Comparison of ENCODE assay signal across 10 cellular contexts in genomic region chr19:13215572-13216380, GRCh38.
DNase-seq lines count a peak whose midpoint lies in the region; ATAC-seq, FAIRE-seq and TF ChIP-seq lines count a peak whose summit lies in the region.
"Had no signal": no experiment of that assay in that cellular context is flagged by ENCODE, and none has a peak within 500 bp of the region (broad histone marks: within the 10 kb centered on the region; RNA-seq: fewer than 3 reads in every experiment).

No MANE protein-coding gene starts in this region.

- ATAC-seq in HepG2 (no peak; the same call in 2 of the 3 replicates), right lobe of liver (no peak), GM12878 (peak; percentile 82), HG02884 (IDR thresholded peaks at IDR 0.05; ENCODE audit: unreplicated experiment) (no peak), GM21390 (IDR thresholded peaks at IDR 0.05; ENCODE audit: unreplicated experiment) (no peak)
- ATAC-seq in stimulated activated naive CD8-positive, alpha-beta T cell treated with anti-CD3 and anti-CD28 coated beads, Interleukin-15, Interleukin-2, amounts not matched to agents 100 U/mL and 50 U/mL, for 24 hours: peak; percentile 63

- H3K27ac ChIP-seq in HepG2 (ENCODE audit: extremely low read length, insufficient read depth, low read length) (no peak overlapping the region), right lobe of liver (no peak overlapping the region), GM12878 (ENCODE audit: control insufficient read depth, insufficient read depth) (peak overlapping the region; percentile 40)
- H3K27ac ChIP-seq: WERI-Rb-1 had no signal

- DNase-seq in HepG2 (ENCODE audit: low spot score) (peak; percentile 35), right lobe of liver (no peak), GM12878 (ENCODE audit: low read depth, low spot score) (peak; percentile 28), G401 (ENCODE audit: low spot score) (no peak)
- peak; percentile 31 for DNase-seq in stimulated activated naive CD8-positive, alpha-beta T cell treated with anti-CD3 and anti-CD28 coated beads, Interleukin-15, Interleukin-2, amounts not matched to agents 100 U/mL and 50 U/mL, for 24 hours
- DNase-seq: NCI-H748 treated with DMSO at 0.1 percent for 48 hours, WERI-Rb-1 had no signal

- H3K36me3 ChIP-seq in HepG2 (replicated peaks in 1 of 2; ENCODE audit: control insufficient read depth in 1 of 2, insufficient read depth in 2 of 2, low read length in 2 of 2): no peaks in the 10 kb centered on the region
- no peaks in the 10 kb centered on the region for H3K36me3 ChIP-seq in right lobe of liver
- no peaks in the 10 kb centered on the region for H3K36me3 ChIP-seq in GM12878 (ENCODE audit: control insufficient read depth in 2 of 2, insufficient read depth in 2 of 2, low read length in 1 of 2)
- H3K36me3 ChIP-seq: WERI-Rb-1 had no signal

- H3K79me2 ChIP-seq in HepG2 (ENCODE audit: insufficient read depth, low read length): no peaks in the 10 kb centered on the region
- H3K79me2 ChIP-seq in GM12878 (ENCODE audit: control insufficient read depth, insufficient read depth, low read length): no peaks in the 10 kb centered on the region

- no peaks in the 10 kb centered on the region for H3K9me3 Mint-ChIP-seq in T-helper 1 cell treated with Interleukin-12 subunit alpha and Interleukin-12 subunit beta and Interleukin-4 antibody, amounts not matched to agents 30 μg/mL and 1 μg/mL, for 36 hours

- BruUV-seq in HepG2 (replicated peaks; lab: Mats Ljungman, UMichigan) (no TSS peak), GM12878 (replicated peaks; lab: Mats Ljungman, UMichigan) (no TSS peak)

- in situ Hi-C loops in HepG2 (cut with HindIII; ENCODE audit: extremely low pct_ligation_motif_present, low pct_unique_long_range_greater_than_20kb): no loop called here
- in situ Hi-C loops in GM12878 (cut with MboI): no loop called here
- in situ Hi-C loops in G401 (cut with HindIII; ENCODE audit: low sequenced_read_pairs): no loop called here

- TF ChIP-seq RAD21 in HepG2 (CRISPR knock-in tag; IDR thresholded peaks at IDR 0.05) (no peak), GM12878 (IDR thresholded peaks at IDR 0.05; ENCODE audit: insufficient read depth, low read depth, low read length) (no peak)

- no peak for FAIRE-seq in HepG2 (lab: Jason Lieb, UNC)
- peak; percentile 27 for FAIRE-seq in GM12878 (lab: Jason Lieb, UNC)

- H3K4me1 ChIP-seq in HepG2 (ENCODE audit: insufficient read depth, low read length) (peaks cover 8% of the 10 kb centered on the region), right lobe of liver (peaks cover 0 to 6% (median 0%) of the 10 kb centered on the region in 4 donors), GM12878 (ENCODE audit: control insufficient read depth, insufficient read depth, low read length) (peaks cover 5% of the 10 kb centered on the region; the same call in 1 of the 2 replicates)

- H3K4me3 Mint-ChIP-seq in T-helper 1 cell treated with Interleukin-12 subunit alpha and Interleukin-12 subunit beta and Interleukin-4 antibody, amounts not matched to agents 30 μg/mL and 1 μg/mL, for 36 hours: peak overlapping the region; percentile 76

- H2AFZ ChIP-seq in HepG2 (ENCODE audit: low read length) (peak overlapping the region; percentile 63), GM12878 (ENCODE audit: control insufficient read depth, low read depth, low read length) (peak overlapping the region; percentile 87)

- peaks cover 11% of the 10 kb centered on the region for H3K4me1 Mint-ChIP-seq in T-helper 1 cell treated with Interleukin-12 subunit alpha and Interleukin-12 subunit beta and Interleukin-4 antibody, amounts not matched to agents 30 μg/mL and 1 μg/mL, for 36 hours (ENCODE audit: low read depth)

- peak overlapping the region in 1 of 3 experiments; percentile 31; a peak in 1 of 6 replicates for H3K4me3 ChIP-seq in HepG2 (replicated peaks in 1 of 3; ENCODE audit: insufficient read depth in 1 of 3, low read depth in 2 of 3, low read length in 3 of 3)
- H3K4me3 ChIP-seq in right lobe of liver: no peak overlapping the region
- H3K4me3 ChIP-seq in GM12878: peak overlapping the region; percentile 33; the same call in 1 of the 2 replicates

- intact Hi-C loops in HepG2 (cut with micrococcal nuclease; ENCODE audit: unreplicated experiment) (no loop called here), right lobe of liver (cut with DNase I) (no loop called here), GM12878 (cut with micrococcal nuclease; ENCODE audit: unreplicated experiment) (no loop called here)

- 8% methylated on average over 18 of the region's 19 CpGs for WGBS in HepG2 (ENCODE audit: low lambda C conversion rate)
- WGBS in right lobe of liver (ENCODE audit: insufficient coverage, low coverage, low lambda C conversion rate, missing lambda C conversion rate): 61% methylated on average over 17 of the region's 19 CpGs
- WGBS in GM12878 (ENCODE audit: insufficient coverage, insufficient replicate concordance, low lambda C conversion rate, missing lambda C conversion rate): 11% methylated on average over 19 of the region's 19 CpGs

- SMC1A ChIA-PET in GM12878 (lab: Charles Lee; ENCODE audit: uncharacterized antibody, unreplicated experiment): interaction anchor here (1.0 to 1.5 kb wide), 3 partner anchors 28 to 47 kb away, joined by 3 to 4 read pairs (median 3); no protein-coding TSS in a partner anchor

- POLR2A ChIA-PET in HepG2 (lab: Yijun Ruan, JAX) (interaction anchor here (0.6 kb wide), 1 partner anchor 270 kb away, joined by 3 read pairs; no protein-coding TSS in a partner anchor), GM12878 (lab: Charles Lee) (interaction anchor here (0.6 to 0.7 kb wide), 3 partner anchors 12 to 39 kb away, joined by 4 to 7 read pairs (median 5); no protein-coding TSS in a partner anchor)

- no peak for TF ChIP-seq POLR2A in HepG2 (IDR thresholded peaks at IDR 0.05; ENCODE audit: insufficient read depth in 1 of 2, low read depth in 2 of 2, low read length in 2 of 2)
- no peak for TF ChIP-seq POLR2A in right lobe of liver (IDR thresholded peaks at IDR 0.05)
- TF ChIP-seq POLR2A in GM12878 (IDR thresholded peaks at IDR 0.05; ENCODE audit: low read depth, low read length): no peak; the same call in 1 of the 2 replicates

- H3K27ac Mint-ChIP-seq in T-helper 1 cell treated with Interleukin-12 subunit alpha and Interleukin-12 subunit beta and Interleukin-4 antibody, amounts not matched to agents 30 μg/mL and 1 μg/mL, for 36 hours: peak overlapping the region; percentile 87

- H4K20me1 ChIP-seq in HepG2 (ENCODE audit: insufficient read depth, low read length): no peaks in the 10 kb centered on the region
- no peaks in the 10 kb centered on the region for H4K20me1 ChIP-seq in GM12878 (ENCODE audit: control insufficient read depth, insufficient read depth)

- H3K27me3 ChIP-seq in HepG2 (ENCODE audit: control insufficient read depth in 1 of 2, insufficient read depth in 2 of 2, low read length in 2 of 2) (no peaks in the 10 kb centered on the region; a peak in 3 of 5 replicates), right lobe of liver (no peaks in the 10 kb centered on the region), GM12878 (replicated peaks in 1 of 2; ENCODE audit: control insufficient read depth in 2 of 2, insufficient read depth in 2 of 2, low read length in 1 of 2) (no peaks in the 10 kb centered on the region)

- H3K27me3 Mint-ChIP-seq in T-helper 1 cell treated with Interleukin-12 subunit alpha and Interleukin-12 subunit beta and Interleukin-4 antibody, amounts not matched to agents 30 μg/mL and 1 μg/mL, for 36 hours (ENCODE audit: low read depth): no peaks in the 10 kb centered on the region

- RAD21 ChIA-PET in GM12878 (lab: Charles Lee; ENCODE audit: unreplicated experiment): interaction anchor here (1.0 to 2.4 kb wide), 4 partner anchors 20 to 61 kb away, joined by 3 to 7 read pairs (median 3); no protein-coding TSS in a partner anchor

- TF ChIP-seq CTCF in HepG2 (CRISPR knock-in tag; IDR thresholded peaks at IDR 0.05) (no peak), right lobe of liver (IDR thresholded peaks at IDR 0.05) (no peak), GM12878 (IDR thresholded peaks at IDR 0.05 in 2 of 3, conservative IDR thresholded peaks at IDR 0.05 in 1 of 3; ENCODE audit: control insufficient read depth in 2 of 3, extremely low read depth in 1 of 3, insufficient read depth in 1 of 3, low read depth in 3 of 3, low read length in 3 of 3) (no peak)

- H3K36me3 Mint-ChIP-seq in T-helper 1 cell treated with Interleukin-12 subunit alpha and Interleukin-12 subunit beta and Interleukin-4 antibody, amounts not matched to agents 30 μg/mL and 1 μg/mL, for 36 hours (ENCODE audit: low read depth): no peaks in the 10 kb centered on the region

- TF ChIP-seq EP300 in HepG2 (IDR thresholded peaks at IDR 0.05; ENCODE audit: low read depth in 2 of 2, low read length in 2 of 2) (no peak), HepG2 (CRISPR knock-in tag; IDR thresholded peaks at IDR 0.05; ENCODE audit: borderline replicate concordance) (no peak), GM12878 (IDR thresholded peaks at IDR 0.05; ENCODE audit: borderline replicate concordance in 1 of 2, control insufficient read depth in 1 of 2, low read depth in 2 of 2, low read length in 2 of 2) (no peak)

- H3K9ac ChIP-seq in HepG2 (ENCODE audit: insufficient read depth, low read depth, low read length) (no peak overlapping the region), GM12878 (ENCODE audit: control insufficient read depth, insufficient read depth, low read length) (peak overlapping the region; percentile 49)

- CTCF ChIA-PET in HepG2 (lab: Yijun Ruan, JAX; ENCODE audit: low intra/inter-chr PET ratio, low total read pairs): no interaction called here
- CTCF ChIA-PET in GM12878 (lab: Yijun Ruan, JAX): interaction anchor here (0.7 to 1.0 kb wide), 4 partner anchors 20 to 47 kb away, joined by 3 to 5 read pairs (median 3); no protein-coding TSS in a partner anchor

- H3K9me3 ChIP-seq in HepG2 (ENCODE audit: low read length) (no peaks in the 10 kb centered on the region), right lobe of liver (no peaks in the 10 kb centered on the region), GM12878 (replicated peaks; ENCODE audit: control insufficient read depth, insufficient read depth, low read length) (no peaks in the 10 kb centered on the region)

- H3K4me2 ChIP-seq in HepG2 (ENCODE audit: low read depth, low read length) (peak overlapping the region; percentile 55), GM12878 (ENCODE audit: control insufficient read depth, insufficient read depth) (peak overlapping the region; percentile 86)

TF ChIP-seq in HepG2, 621 proteins besides CTCF, POLR2A, EP300 and RAD21 (continues in another document):
- peak; percentile 20; the same call in 1 of the 2 replicates for TF ChIP-seq SAP130 (CRISPR knock-in tag; IDR thresholded peaks at IDR 0.05; ENCODE audit: low read depth)
- TF ChIP-seq ZNF382 (CRISPR knock-in tag; IDR thresholded peaks at IDR 0.05; ENCODE audit: borderline replicate concordance): no peak
- TF ChIP-seq ESRRA (CRISPR knock-in tag; IDR thresholded peaks at IDR 0.05; ENCODE audit: low read depth): no peak

TF ChIP-seq in GM12878, 131 proteins besides CTCF, POLR2A, EP300 and RAD21 (continues in another document):
- no peak for TF ChIP-seq TCF12 (IDR thresholded peaks at IDR 0.05; ENCODE audit: low read depth, low read length)
- TF ChIP-seq NFYA (IDR thresholded peaks at IDR 0.05; ENCODE audit: borderline replicate concordance, low read depth, low read length): no peak
- TF ChIP-seq RELA (IDR thresholded peaks at IDR 0.05; ENCODE audit: borderline replicate concordance, partially characterized antibody): no peak
- TF ChIP-seq TARDBP (IDR thresholded peaks at IDR 0.05; ENCODE audit: borderline replicate concordance): no peak
- no peak for TF ChIP-seq SRF (IDR thresholded peaks at IDR 0.05; ENCODE audit: low read depth in 2 of 2, low read length in 2 of 2)

Comparison
In these comparisons a context has a peak if more than half of its experiments do, and no peak if none do; other contexts are left out.
1. DNase-seq: peak in HepG2 (single experiment), GM12878 (single experiment) and stimulated activated naive CD8-positive, alpha-beta T cell treated with anti-CD3 and anti-CD28 coated beads, Interleukin-15, Interleukin-2, amounts not matched to agents 100 U/mL and 50 U/mL, for 24 hours (single experiment); none in right lobe of liver (0 of 3) and G401 (single experiment).
2. ATAC-seq: peak in GM12878 (single experiment) and stimulated activated naive CD8-positive, alpha-beta T cell treated with anti-CD3 and anti-CD28 coated beads, Interleukin-15, Interleukin-2, amounts not matched to agents 100 U/mL and 50 U/mL, for 24 hours (single experiment); none in HepG2 (single experiment), right lobe of liver (0 of 4), HG02884 (single experiment) and GM21390 (single experiment).
3. Of the 75 proteins assayed by ChIP-seq in both HepG2 and GM12878: peak only in HepG2: none; only in GM12878: CREM, FOXK2, IKZF1, JUNB, NR2F1 and RAD51; in both: none; in neither: 68; mixed calls (peak in some experiments, not most) for 1.